8 cellular contexts compared by ENCODE assay signal in the genomic region with DNA sequence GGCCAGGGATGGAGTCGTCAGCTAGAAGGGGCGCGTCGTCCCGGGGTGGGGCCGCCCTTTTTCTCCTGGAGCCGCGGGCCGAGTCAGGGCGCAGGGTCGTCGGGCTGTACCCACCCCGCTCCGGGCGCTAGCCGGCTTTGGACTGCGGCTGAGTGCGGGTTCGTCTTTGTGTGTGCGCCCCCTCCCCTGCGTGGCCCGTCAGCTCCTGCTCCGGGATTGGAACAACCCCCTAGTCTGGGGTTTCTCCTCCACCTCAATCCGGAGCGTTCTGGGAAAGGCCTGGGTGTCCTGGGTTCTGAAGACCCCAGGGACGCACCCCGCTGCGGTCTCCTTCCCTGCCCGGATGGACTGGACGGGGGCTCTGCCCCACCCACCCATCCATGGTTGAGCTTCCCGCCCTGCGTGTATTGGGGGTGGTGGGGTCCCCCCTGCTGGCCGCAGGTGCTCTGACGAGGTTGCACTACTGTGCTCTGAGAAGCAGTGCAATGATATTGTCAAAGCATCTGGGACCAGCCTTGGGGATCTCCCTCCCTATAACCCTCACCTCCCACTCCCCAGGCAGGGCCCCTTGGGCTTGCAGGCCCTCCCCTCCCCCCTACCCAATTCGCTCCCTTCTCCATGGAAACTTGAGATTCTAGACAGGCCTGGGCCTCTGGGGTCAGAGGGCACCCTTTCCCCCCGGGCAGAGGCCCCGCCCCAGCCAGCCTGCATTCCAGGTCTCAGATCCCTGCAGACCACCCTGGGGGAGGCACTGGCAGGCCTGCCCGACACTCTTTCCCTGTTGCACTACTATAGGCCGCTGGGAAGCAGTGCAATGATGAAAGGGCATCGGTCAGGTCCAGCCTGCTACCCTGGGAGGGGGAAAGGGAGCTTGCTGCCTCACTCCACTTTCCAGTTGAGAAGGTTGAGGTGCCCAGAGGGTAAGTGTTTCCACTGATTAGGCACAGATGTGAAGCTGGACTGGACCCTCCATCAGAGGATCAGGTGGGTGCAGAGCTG. TPM values are rescaled to one million over a fixed set of nuclear protein-coding genes. Genes with fewer than 3 reads are reported as not detected.
DNase-seq lines count a peak whose midpoint lies in the region; ATAC-seq and TF ChIP-seq lines count a peak whose summit lies in the region.

No MANE protein-coding gene starts in this region.

- H3K27ac Mint-ChIP-seq in CD14-positive monocyte, result peak overlapping the region in 1 of 7 donors; percentile 64
- no peak overlapping the region for H3K27ac Mint-ChIP-seq in central memory CD8-positive, alpha-beta T cell (ENCODE audit: low read depth)
- peak overlapping the region; percentile 71 to 87 for H3K27ac Mint-ChIP-seq in natural killer cell treated with Interleukin-12 subunit alpha and Interleukin-12 subunit beta and Interleukin-15 and Interleukin-18, amount 100 ng/mL, for 72 hours

- H3K9me3 Mint-ChIP-seq in CD14-positive monocyte, result peaks cover 0 to 5% (median 0%) of the 10 kb centered on the region in 7 donors
- no peaks in the 10 kb centered on the region for H3K9me3 Mint-ChIP-seq in central memory CD8-positive, alpha-beta T cell
- H3K9me3 Mint-ChIP-seq in natural killer cell treated with Interleukin-12 subunit alpha and Interleukin-12 subunit beta and Interleukin-15 and Interleukin-18, amount 100 ng/mL, for 72 hours, result no peaks in the 10 kb centered on the region

- peaks cover 31% of the 10 kb centered on the region for H3K4me1 Mint-ChIP-seq in CD14-positive monocyte
- peaks cover 24% of the 10 kb centered on the region for H3K4me1 Mint-ChIP-seq in central memory CD8-positive, alpha-beta T cell
- H3K4me1 Mint-ChIP-seq in natural killer cell treated with Interleukin-12 subunit alpha and Interleukin-12 subunit beta and Interleukin-15 and Interleukin-18, amount 100 ng/mL, for 72 hours (ENCODE audit: low read depth in 2 of 2), result peaks cover 29 to 34% of the 10 kb centered on the region in 2 donors

- intact Hi-C loops in CD14-positive monocyte (cut with micrococcal nuclease), result loop anchor here in 1 of 2 donors (10.0 kb wide), 1 partner anchor 282 kb away; no protein-coding TSS in a partner anchor

- H3K27me3 Mint-ChIP-seq in CD14-positive monocyte (ENCODE audit: low read depth in 3 of 3), result peaks cover 7 to 9% (median 8%) of the 10 kb centered on the region in 3 donors
- H3K27me3 Mint-ChIP-seq in central memory CD8-positive, alpha-beta T cell, result no peaks in the 10 kb centered on the region
- no peaks in the 10 kb centered on the region for H3K27me3 Mint-ChIP-seq in natural killer cell treated with Interleukin-12 subunit alpha and Interleukin-12 subunit beta and Interleukin-15 and Interleukin-18, amount 100 ng/mL, for 72 hours

- H3K36me3 Mint-ChIP-seq in CD14-positive monocyte, result peaks cover 7 to 14% of the 10 kb centered on the region in 2 donors
- H3K36me3 Mint-ChIP-seq in central memory CD8-positive, alpha-beta T cell (ENCODE audit: insufficient read depth), result peaks cover 8% of the 10 kb centered on the region
- H3K36me3 Mint-ChIP-seq in natural killer cell treated with Interleukin-12 subunit alpha and Interleukin-12 subunit beta and Interleukin-15 and Interleukin-18, amount 100 ng/mL, for 72 hours, result no peaks in the 10 kb centered on the region

- DNase-seq in CD14-positive monocyte (ENCODE audit: low spot score) (no peak), NCI-H226 (no peak), dermis blood vessel endothelial cell (no peak), GM20000 (ENCODE audit: low spot score) (no peak)
- DNase-seq in central memory CD8-positive, alpha-beta T cell (ENCODE audit: low spot score in 2 of 2), result no peak
- DNase-seq in natural killer cell treated with Interleukin-12 subunit alpha and Interleukin-12 subunit beta and Interleukin-15 and Interleukin-18, amount 100 ng/mL, for 72 hours (ENCODE audit: low spot score), result peak; percentile 52
- DNase-seq in central memory CD4-positive, alpha-beta T cell, result no peak

- peak overlapping the region; percentile 83 to 93 for H3K4me3 Mint-ChIP-seq in CD14-positive monocyte
- H3K4me3 Mint-ChIP-seq in central memory CD8-positive, alpha-beta T cell, result peak overlapping the region; percentile 82
- peak overlapping the region; percentile 82 for H3K4me3 Mint-ChIP-seq in natural killer cell treated with Interleukin-12 subunit alpha and Interleukin-12 subunit beta and Interleukin-15 and Interleukin-18, amount 100 ng/mL, for 72 hours

- no peak for TF ChIP-seq CTCF in CD14-positive monocyte (IDR thresholded peaks at IDR 0.05)
- TF ChIP-seq CTCF in GM20000 (IDR thresholded peaks at IDR 0.05; ENCODE audit: extremely low read depth, missing control alignments), result no peak

- peak; percentile 7 for ATAC-seq in HG03159 (IDR thresholded peaks at IDR 0.05; ENCODE audit: unreplicated experiment)
- no peak for ATAC-seq in central memory CD8-positive, alpha-beta T cell (replicated peaks; ENCODE audit: extremely low read depth, poor library complexity, severe bottlenecking)
- ATAC-seq in natural killer cell treated with Interleukin-12 subunit alpha and Interleukin-12 subunit beta and Interleukin-15 and Interleukin-18, amount 100 ng/mL, for 72 hours, result no peak

RNA-seq across cellular contexts. Expression of gene SDF2L1, which starts 10.7 kb away (rescaled TPM):
- 10 to 100 TPM; 44.7 to 46.2 TPM for polyA plus RNA-seq in CD14-positive monocyte
- 100 to 1,000 TPM; 102 to 127 TPM for total RNA-seq in natural killer cell treated with Interleukin-12 subunit alpha and Interleukin-12 subunit beta and Interleukin-15 and Interleukin-18, amount 100 ng/mL, for 72 hours
- total RNA-seq in dermis blood vessel endothelial cell, result 31.1 and 35.3 TPM in 2 replicates

RNA-seq across cellular contexts. Expression of gene PPIL2, which starts 13.0 kb away (rescaled TPM):
- 10 to 100 TPM in 1 of 2 donors, 1 to 10 TPM in 1; 8.9 to 16.8 TPM for polyA plus RNA-seq in CD14-positive monocyte
- total RNA-seq in natural killer cell treated with Interleukin-12 subunit alpha and Interleukin-12 subunit beta and Interleukin-15 and Interleukin-18, amount 100 ng/mL, for 72 hours, result 10 to 100 TPM; 50.4 to 62.9 TPM
- total RNA-seq in dermis blood vessel endothelial cell, result 16.7 and 28.9 TPM in 2 replicates

RNA-seq across cellular contexts. Expression of gene CCDC116, which starts 20.3 kb away (rescaled TPM):
- not detected for polyA plus RNA-seq in CD14-positive monocyte
- 1 to 10 TPM; 2.0 to 2.5 TPM for total RNA-seq in natural killer cell treated with Interleukin-12 subunit alpha and Interleukin-12 subunit beta and Interleukin-15 and Interleukin-18, amount 100 ng/mL, for 72 hours
- total RNA-seq in dermis blood vessel endothelial cell, result 0.17 and 0.28 TPM in 2 replicates

RNA-seq across cellular contexts. Expression of gene YDJC, which starts 23.0 kb away (rescaled TPM):
- polyA plus RNA-seq in CD14-positive monocyte, result 10 to 100 TPM; 26.5 to 32.9 TPM
- total RNA-seq in natural killer cell treated with Interleukin-12 subunit alpha and Interleukin-12 subunit beta and Interleukin-15 and Interleukin-18, amount 100 ng/mL, for 72 hours, result 10 to 100 TPM; 43.1 to 68.6 TPM
- total RNA-seq in dermis blood vessel endothelial cell, result 21.3 and 25.0 TPM in 2 replicates
